Comparison of ENCODE assay signal across 8 cellular contexts in genomic region chr1:2525524-2525895, GRCh38. TPM values are rescaled to one million over a fixed set of nuclear protein-coding genes. Genes with fewer than 3 reads are reported as not detected.
DNase-seq lines count a peak whose midpoint lies in the region; TF ChIP-seq lines count a peak whose summit lies in the region.

No MANE protein-coding gene starts in this region.

- H3K9ac ChIP-seq in trophoblast cell (ENCODE audit: low read length), result peak overlapping the region; percentile 88

- peak overlapping the region; percentile 63 for H3K18ac ChIP-seq in trophoblast cell (ENCODE audit: low read length)

- H3K27ac ChIP-seq in DOHH2 (ENCODE audit: low read depth, low read length) (peak overlapping the region; percentile 7; the same call in 1 of the 2 replicates), Peyer's patch (peak overlapping the region; percentile 56 to 97 (median 74)), esophagus (ENCODE audit: low read depth in 2 of 2, low read length in 1 of 2) (peak overlapping the region; percentile 45 to 75), trophoblast cell (ENCODE audit: low read depth, low read length) (no peak overlapping the region)

- peak overlapping the region; percentile 25 for H3K14ac ChIP-seq in trophoblast cell (ENCODE audit: low read length)

- H4K91ac ChIP-seq in trophoblast cell (ENCODE audit: low read depth, low read length), result peak overlapping the region; percentile 29

- H3K4ac ChIP-seq in trophoblast cell (ENCODE audit: low read depth, low read length), result peak overlapping the region; percentile 14

- peak overlapping the region; percentile 1 for H2AFZ ChIP-seq in trophoblast cell (ENCODE audit: insufficient read depth, low read length, poor library complexity)

- H3F3A ChIP-seq in DOHH2 (ENCODE audit: control insufficient read depth, insufficient read depth), result no peaks in the 10 kb centered on the region

- H3K27me3 ChIP-seq in DOHH2 (ENCODE audit: control insufficient read depth, low read length) (peaks cover 34% of the 10 kb centered on the region), Peyer's patch (peaks cover 0 to 3% of the 10 kb centered on the region in 2 donors), esophagus (ENCODE audit: control insufficient read depth in 1 of 2, insufficient read depth in 2 of 2, low read length in 2 of 2) (no peaks in the 10 kb centered on the region), trophoblast cell (ENCODE audit: insufficient read depth, low read length) (peaks cover 35% of the 10 kb centered on the region)

- no peak overlapping the region for H3K23ac ChIP-seq in trophoblast cell (ENCODE audit: low read length)

- TF ChIP-seq CTCF in DOHH2 (IDR thresholded peaks at IDR 0.05; ENCODE audit: low read depth, low read length, poor library complexity, severe bottlenecking) (peak; percentile 20), Peyer's patch (IDR thresholded peaks at IDR 0.05) (no peak)

- H4K12ac ChIP-seq in trophoblast cell (ENCODE audit: low read depth, low read length), result peak overlapping the region; percentile 22

- peak overlapping the region; percentile 5 for H2AK5ac ChIP-seq in trophoblast cell (ENCODE audit: low read length)

- peaks cover 7% of the 10 kb centered on the region for H3K79me1 ChIP-seq in trophoblast cell (ENCODE audit: low read length)

- no peaks in the 10 kb centered on the region for H3K9me3 ChIP-seq in DOHH2 (ENCODE audit: control insufficient read depth, insufficient read depth, low read length)
- H3K9me3 ChIP-seq in Peyer's patch, result no peaks in the 10 kb centered on the region
- H3K9me3 ChIP-seq in esophagus (ENCODE audit: control insufficient read depth in 2 of 2, insufficient read depth in 1 of 2, low read depth in 1 of 2, low read length in 1 of 2), result no peaks in the 10 kb centered on the region
- H3K9me3 ChIP-seq in trophoblast cell (ENCODE audit: insufficient read depth, low read depth, low read length), result no peaks in the 10 kb centered on the region

- H3K4me1 ChIP-seq in DOHH2 (ENCODE audit: control insufficient read depth, low read length), result peaks cover 23% of the 10 kb centered on the region
- H3K4me1 ChIP-seq in Peyer's patch, result peaks cover 0 to 57% (median 32%) of the 10 kb centered on the region in 4 donors
- peaks cover 33 to 39% of the 10 kb centered on the region in 2 donors for H3K4me1 ChIP-seq in esophagus (ENCODE audit: control insufficient read depth in 2 of 2, insufficient read depth in 2 of 2, low read length in 1 of 2)
- H3K4me1 ChIP-seq in trophoblast cell (ENCODE audit: control insufficient read depth in 1 of 2, insufficient read depth in 2 of 2, low read length in 2 of 2), result peaks cover 7 to 19% of the 10 kb centered on the region in 2 experiments

- WGBS in esophagus, 2 donors, result 3 to 4% methylated on average over 18 of the region's 18 CpGs
- WGBS in trophoblast cell (ENCODE audit: extremely low coverage, insufficient coverage, insufficient read length), result no CpG with 5 or more reads among the region's 18 CpGs

- H2BK5ac ChIP-seq in trophoblast cell (ENCODE audit: low read depth, low read length, poor library complexity), result peak overlapping the region; percentile 61

- peak overlapping the region; percentile 33 for H4K8ac ChIP-seq in trophoblast cell (ENCODE audit: low read depth, low read length)

- no peaks in the 10 kb centered on the region for H3K9me2 ChIP-seq in DOHH2 (replicated peaks; ENCODE audit: control insufficient read depth, low read length)

- no peak overlapping the region for H2BK12ac ChIP-seq in trophoblast cell (ENCODE audit: low read length)

- peak overlapping the region; percentile 68 for H3K4me2 ChIP-seq in DOHH2 (ENCODE audit: low read length)
- peak overlapping the region; percentile 92 for H3K4me2 ChIP-seq in trophoblast cell (ENCODE audit: low read length)

- peak overlapping the region; percentile 19 for H2BK120ac ChIP-seq in trophoblast cell (ENCODE audit: insufficient read depth, low read length, poor library complexity)

- TF ChIP-seq POLR2A in Peyer's patch (IDR thresholded peaks at IDR 0.05), result no peak

- H3K4me3 ChIP-seq in DOHH2 (ENCODE audit: low read length) (peak overlapping the region; percentile 81), Peyer's patch (peak overlapping the region; percentile 68 to 89 (median 83)), esophagus (ENCODE audit: low read depth in 1 of 2, low read length in 2 of 2) (peak overlapping the region; percentile 81 to 86), trophoblast cell (ENCODE audit: low read depth, low read length) (peak overlapping the region; percentile 83)

- H3K36me3 ChIP-seq in DOHH2 (ENCODE audit: control insufficient read depth, low read length) (peaks cover 26% of the 10 kb centered on the region), Peyer's patch (peaks cover 0 to 13% (median 0%) of the 10 kb centered on the region in 3 donors), esophagus (ENCODE audit: control insufficient read depth in 2 of 2, insufficient read depth in 2 of 2, low read length in 1 of 2) (peaks cover 8 to 12% of the 10 kb centered on the region in 2 donors), trophoblast cell (ENCODE audit: control insufficient read depth in 1 of 2, insufficient read depth in 2 of 2, low read length in 2 of 2) (peaks cover 12% of the 10 kb centered on the region in 2 experiments)

- DNase-seq in Peyer's patch (no peak), trophoblast cell (no peak), superior temporal gyrus (ENCODE audit: extremely low spot score) (no peak), NCI-H1105 (lab: John Stamatoyannopoulos, UW) (no peak), NCI-H774 (lab: John Stamatoyannopoulos, UW) (no peak)
- no peak for DNase-seq in stimulated activated CD4-positive, alpha-beta T cell treated with anti-CD3 and anti-CD28 coated beads, Interleukin-2, amount 100 ng/mL, for 24 hours

- peaks cover 48% of the 10 kb centered on the region for H3K79me2 ChIP-seq in DOHH2 (ENCODE audit: control insufficient read depth, low read length)
- peaks cover 12% of the 10 kb centered on the region for H3K79me2 ChIP-seq in trophoblast cell (ENCODE audit: control insufficient read depth, insufficient read depth, low read length, poor library complexity)

- peaks cover 24% of the 10 kb centered on the region for H4K20me1 ChIP-seq in DOHH2 (ENCODE audit: control insufficient read depth, insufficient read depth, low read depth, low read length)

RNA-seq across cellular contexts. Expression of gene PANK4, which starts 0.9 kb away (rescaled TPM):
- 10 to 100 TPM; 43.4 to 82.5 (median 70.5) TPM for total RNA-seq in Peyer's patch
- 10 to 100 TPM; 10.1 to 15.4 TPM for polyA plus RNA-seq in esophagus
- 12.5 and 13.9 TPM in 2 replicates for polyA plus RNA-seq in trophoblast cell (2013)

RNA-seq across cellular contexts. Expression of gene HES5, which starts 4.6 kb away (rescaled TPM):
- under 1 TPM in 1 of 4 donors, not detected in 3; 0.88 TPM for total RNA-seq in Peyer's patch
- 1 to 10 TPM in 1 of 2 donors, under 1 TPM in 1; 0.71 to 1.5 TPM for polyA plus RNA-seq in esophagus
- 0.21 and 0.22 TPM in 2 replicates for polyA plus RNA-seq in trophoblast cell (2013)

RNA-seq across cellular contexts. Expression of gene TNFRSF14, which starts 30.7 kb away (rescaled TPM):
- total RNA-seq in Peyer's patch, result 100 to 1,000 TPM; 231 to 532 (median 316) TPM
- 10 to 100 TPM; 34.1 to 57.5 TPM for polyA plus RNA-seq in esophagus
- polyA plus RNA-seq in trophoblast cell (2013), result 0.07 and 0.14 TPM in 2 replicates

RNA-seq across cellular contexts. Expression of gene PLCH2, which starts 49.4 kb away (rescaled TPM):
- total RNA-seq in Peyer's patch, result 10 to 100 TPM in 2 of 4 donors, 1 to 10 TPM in 2; 2.5 to 18.3 (median 7.8) TPM
- 10 to 100 TPM; 19.2 to 88.7 TPM for polyA plus RNA-seq in esophagus
- 0.17 and 0.18 TPM in 2 replicates for polyA plus RNA-seq in trophoblast cell (2013)
